In genomic region chr4:141254326-141254725, GRCh38 we compare ENCODE assay signal across 19 cellular contexts. TPM values are rescaled to one million over a fixed set of nuclear protein-coding genes. Genes with fewer than 3 reads are reported as not detected.
DNase-seq lines count a peak whose midpoint lies in the region; ATAC-seq, FAIRE-seq and TF ChIP-seq lines count a peak whose summit lies in the region.
"Had no signal": no experiment of that assay in that cellular context is flagged by ENCODE, and none has a peak within 500 bp of the region (broad histone marks: within the 10 kb centered on the region; RNA-seq: fewer than 3 reads in every experiment).

No MANE protein-coding gene starts in this region.

- no peaks in the 10 kb centered on the region for H3K27me3 ChIP-seq in A673 (replicated peaks; ENCODE audit: insufficient read depth, low read depth, low read length, poor library complexity)
- H3K27me3 ChIP-seq: MG63 had no signal

- H3K4me1 ChIP-seq in A673 (ENCODE audit: insufficient read depth, low read length, poor library complexity, severe bottlenecking), result no peaks in the 10 kb centered on the region

- H3K9me3 ChIP-seq in A673 (ENCODE audit: low read depth, low read length, poor library complexity, severe bottlenecking), result no peaks in the 10 kb centered on the region
- H3K9me3 ChIP-seq: MG63 had no signal

- CTCF ChIA-PET in A673 (lab: Charles Lee), result no interaction called here

- intact Hi-C loops in A673 (cut with micrococcal nuclease; ENCODE audit: unreplicated experiment), result no loop called here

- H3K27ac ChIP-seq in A673 (ENCODE audit: low read depth, low read length, poor library complexity, severe bottlenecking), result no peak overlapping the region

- DNase-seq in A673 (ENCODE audit: low spot score), result no peak
- no peak for DNase-seq in NB4 (ENCODE audit: low read depth)
- no peak for DNase-seq in endothelial cell (ENCODE audit: low spot score)
- no peak for DNase-seq in NCI-H187 (lab: John Stamatoyannopoulos, UW)
- DNase-seq in SW 1271 (lab: John Stamatoyannopoulos, UW), result no peak
- DNase-seq in HTR-8/SVneo (ENCODE audit: insufficient read length, low spot score), result no peak
- no peak for DNase-seq in GM12892 (ENCODE audit: insufficient read length)
- DNase-seq: activated naive CD4-positive, alpha-beta T cell; anterior cingulate cortex; DMS153; MG63; NCI-H1930; NCI-H510A treated with DMSO at 0.1 percent for 48 hours; nucleus accumbens; OCI-M1 had no signal

- no peak overlapping the region for H3K27ac Mint-ChIP-seq in endothelial cell (ENCODE audit: unreplicated experiment)

- no peaks in the 10 kb centered on the region for H3K9me3 Mint-ChIP-seq in endothelial cell (ENCODE audit: unreplicated experiment)

- FAIRE-seq in HTR-8/SVneo (lab: Jason Lieb, UNC) (no peak), GM12892 (lab: Jason Lieb, UNC) (no peak)
- FAIRE-seq: frontal cortex, urothelium cell line had no signal

- no peaks in the 10 kb centered on the region for H3K36me3 ChIP-seq in A673 (ENCODE audit: insufficient read depth, low read length, poor library complexity, severe bottlenecking)
- H3K36me3 ChIP-seq: MG63 had no signal

- TF ChIP-seq POLR2A in NB4 (IDR thresholded peaks at IDR 0.05; ENCODE audit: extremely low read depth, insufficient read length), result no peak
- TF ChIP-seq POLR2A in GM12892 (IDR thresholded peaks at IDR 0.05; ENCODE audit: low read depth, low read length), result no peak

- BruUV-seq in A673 (replicated peaks; lab: Mats Ljungman, UMichigan), result no TSS peak

- H3K4me3 Mint-ChIP-seq in endothelial cell (ENCODE audit: unreplicated experiment), result no peak overlapping the region

- H3K27me3 Mint-ChIP-seq in endothelial cell (ENCODE audit: unreplicated experiment), result no peaks in the 10 kb centered on the region

- peak; percentile 48 for ATAC-seq in GM18861 (IDR thresholded peaks at IDR 0.05; ENCODE audit: unreplicated experiment)
- ATAC-seq: left lobe of liver had no signal

- TF ChIP-seq CTCF in A673 (conservative IDR thresholded peaks at IDR 0.05; ENCODE audit: low read depth, low read length) (0 out of 2 replicates have a peak, but pooled peaks have one; percentile 18), NB4 (IDR thresholded peaks at IDR 0.05; ENCODE audit: low read depth, low read length) (peak; percentile 7), endothelial cell (IDR thresholded peaks at IDR 0.05; ENCODE audit: unreplicated experiment) (peak; percentile 11)

- POLR2A ChIA-PET in A673 (lab: Charles Lee; ENCODE audit: low non-redundant PET), result no interaction called here

- H3K4me1 Mint-ChIP-seq in endothelial cell (ENCODE audit: unreplicated experiment), result no peaks in the 10 kb centered on the region

- H3K4me3 ChIP-seq in A673 (ENCODE audit: low read depth, low read length, poor library complexity, severe bottlenecking) (no peak overlapping the region), NB4 (ENCODE audit: low read depth, low read length) (no peak overlapping the region)
- H3K4me3 ChIP-seq: MG63 had no signal

- H3K36me3 Mint-ChIP-seq in endothelial cell (ENCODE audit: low read depth, unreplicated experiment), result no peaks in the 10 kb centered on the region

RNA-seq across cellular contexts. Expression of gene ZNF330, which starts 33.6 kb away (rescaled TPM):
- 43.1 and 44.7 TPM in 2 replicates for total RNA-seq in A673 (2021)
- 41.8 TPM for total RNA-seq in endothelial cell (ENCODE audit: unreplicated experiment)
- polyA plus RNA-seq in GM12892 (2012; ENCODE audit: missing spikeins), result 45.3 TPM
